ENCODE assay signal across 12 cellular contexts in the genomic region with DNA sequence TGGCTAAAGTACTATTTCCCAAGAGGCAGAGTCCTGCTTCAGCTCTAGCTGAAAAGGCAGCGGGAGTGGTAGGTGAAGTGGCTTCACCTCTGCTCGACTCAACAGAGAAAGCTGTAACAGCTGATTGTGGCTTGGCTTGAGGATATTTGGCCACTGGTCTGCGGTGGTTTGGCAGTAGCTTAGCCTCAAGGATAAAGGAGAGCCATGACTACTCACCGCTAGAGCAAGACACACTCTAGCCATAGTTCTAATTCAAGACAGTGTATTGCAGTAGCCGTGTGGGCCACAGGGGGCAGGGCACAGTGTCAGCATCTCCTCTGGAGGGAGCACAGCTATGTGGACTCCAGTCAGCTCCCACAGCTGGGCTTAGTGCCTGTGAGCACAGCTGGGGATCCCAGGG. TPM values are rescaled to one million over a fixed set of nuclear protein-coding genes. Genes with fewer than 3 reads are reported as not detected.
A peak's percentile ranks its signal among the peaks of the same experiment; 100 is the strongest.
DNase-seq lines count a peak whose midpoint lies in the region; TF ChIP-seq lines count a peak whose summit lies in the region.
"Had no signal": no experiment of that assay in that cellular context is flagged by ENCODE, and none has a peak within 500 bp of the region (broad histone marks: within the 10 kb centered on the region; RNA-seq: fewer than 3 reads in every experiment).

No MANE protein-coding gene starts in this region.

- H3K27ac Mint-ChIP-seq in MCF 10A (ENCODE audit: low read depth, unreplicated experiment) = no peak overlapping the region
- H3K27ac Mint-ChIP-seq in type B pancreatic cell = no peak overlapping the region
- H3K27ac Mint-ChIP-seq in Calu3 (ENCODE audit: unreplicated experiment) = no peak overlapping the region
- H3K27ac Mint-ChIP-seq: B cell had no signal

- H3K27me3 Mint-ChIP-seq in MCF 10A (ENCODE audit: insufficient read depth, unreplicated experiment) = no peaks in the 10 kb centered on the region
- no peaks in the 10 kb centered on the region for H3K27me3 Mint-ChIP-seq in type B pancreatic cell
- no peaks in the 10 kb centered on the region for H3K27me3 Mint-ChIP-seq in Calu3 (ENCODE audit: unreplicated experiment)
- H3K27me3 Mint-ChIP-seq: central memory CD8-positive, alpha-beta T cell had no signal

- H3K36me3 ChIP-seq in breast epithelium (no peaks in the 10 kb centered on the region), OCI-LY1 (ENCODE audit: insufficient read depth, low read length) (no peaks in the 10 kb centered on the region)

- CTCF ChIA-PET in MCF 10A (lab: Yijun Ruan, JAX) (interaction anchor here (1.1 kb wide), 1 partner anchor 1212 kb away, joined by 4 read pairs; no protein-coding TSS in a partner anchor), RWPE1 (lab: Yijun Ruan, JAX) (no interaction called here), Calu3 (lab: Charles Lee) (interaction anchor here (0.5 kb wide), 2 partner anchors 21 to 97 kb away, joined by 3 read pairs; no protein-coding TSS in a partner anchor)

- H3K4me1 ChIP-seq in breast epithelium (no peaks in the 10 kb centered on the region), OCI-LY1 (ENCODE audit: insufficient read depth, low read length, severe bottlenecking) (no peaks in the 10 kb centered on the region)

- H3K4me1 Mint-ChIP-seq in MCF 10A (ENCODE audit: insufficient read depth, unreplicated experiment) = no peaks in the 10 kb centered on the region
- no peaks in the 10 kb centered on the region for H3K4me1 Mint-ChIP-seq in type B pancreatic cell (ENCODE audit: unreplicated experiment)
- peaks cover 20% of the 10 kb centered on the region for H3K4me1 Mint-ChIP-seq in Calu3 (ENCODE audit: low read depth, unreplicated experiment)
- H3K4me1 Mint-ChIP-seq: B cell; central memory CD8-positive, alpha-beta T cell had no signal

- no peaks in the 10 kb centered on the region for H3K27me3 ChIP-seq in breast epithelium
- H3K27me3 ChIP-seq in OCI-LY1 (ENCODE audit: insufficient read depth, low read length) = no peaks in the 10 kb centered on the region

- BruUV-seq in MCF 10A (replicated peaks; lab: Mats Ljungman, UMichigan) (no TSS peak), Calu3 (replicated peaks; lab: Mats Ljungman, UMichigan) (no TSS peak)

- peaks cover 0 to 25% of the 10 kb centered on the region in 2 donors for H3K9me3 ChIP-seq in breast epithelium
- H3K9me3 ChIP-seq in OCI-LY1 (ENCODE audit: low read length) = peaks cover 5% of the 10 kb centered on the region; the same call in 1 of the 2 replicates

- intact Hi-C loops in MCF 10A (cut with micrococcal nuclease) (no loop called here), breast epithelium (cut with DNase I; ENCODE audit: low total_unique reads) (no loop called here), Calu3 (cut with micrococcal nuclease; ENCODE audit: unreplicated experiment) (no loop called here)

- H3K9me3 Mint-ChIP-seq in MCF 10A (ENCODE audit: unreplicated experiment) = peaks cover 22% of the 10 kb centered on the region
- peaks cover 14% of the 10 kb centered on the region for H3K9me3 Mint-ChIP-seq in type B pancreatic cell
- H3K9me3 Mint-ChIP-seq in Calu3 (ENCODE audit: low read depth, unreplicated experiment) = peaks cover 27% of the 10 kb centered on the region

- H3K79me2 ChIP-seq in OCI-LY1 (ENCODE audit: insufficient read depth, low read length) = no peaks in the 10 kb centered on the region

- H2AFZ ChIP-seq in OCI-LY1 (ENCODE audit: low read length) = no peak overlapping the region

- H3K4me3 ChIP-seq in breast epithelium (no peak overlapping the region), OCI-LY1 (ENCODE audit: low read depth, low read length, poor library complexity, severe bottlenecking) (no peak overlapping the region), fibroblast of the aortic adventitia (ENCODE audit: low read depth, low read length) (no peak overlapping the region)

- POLR2A ChIA-PET in MCF 10A (lab: Yijun Ruan, JAX) (no interaction called here), RWPE1 (lab: Yijun Ruan, JAX; ENCODE audit: low non-redundant PET) (no interaction called here)

- H3K4me3 Mint-ChIP-seq in MCF 10A (ENCODE audit: unreplicated experiment) (no peak overlapping the region), type B pancreatic cell (no peak overlapping the region), Calu3 (ENCODE audit: low read depth, unreplicated experiment) (no peak overlapping the region)
- H3K4me3 Mint-ChIP-seq: activated T-cell treated with anti-CD3 and anti-CD28 coated beads, Interleukin-2, amount 50 U/mL, for 4 hours; B cell; central memory CD8-positive, alpha-beta T cell had no signal

- H3K9ac ChIP-seq in OCI-LY1 (ENCODE audit: low read length) = no peak overlapping the region

- H3K36me3 Mint-ChIP-seq in MCF 10A (ENCODE audit: insufficient read depth, unreplicated experiment) = no peaks in the 10 kb centered on the region
- H3K36me3 Mint-ChIP-seq in type B pancreatic cell = peaks cover 5% of the 10 kb centered on the region
- no peaks in the 10 kb centered on the region for H3K36me3 Mint-ChIP-seq in Calu3 (ENCODE audit: insufficient read depth, unreplicated experiment)

- H3F3A ChIP-seq in OCI-LY1 (ENCODE audit: insufficient read depth, low read length) = no peaks in the 10 kb centered on the region

- H3K9me2 ChIP-seq in OCI-LY1 (ENCODE audit: low read depth, low read length) = no peaks in the 10 kb centered on the region

- no peak overlapping the region for H3K4me2 ChIP-seq in OCI-LY1 (ENCODE audit: low read length)

- no peaks in the 10 kb centered on the region for H4K20me1 ChIP-seq in OCI-LY1 (ENCODE audit: insufficient read depth, low read length)

- H3K27ac ChIP-seq in breast epithelium = no peak overlapping the region
- no peak overlapping the region for H3K27ac ChIP-seq in OCI-LY1 (ENCODE audit: low read depth, low read length, poor library complexity, severe bottlenecking)
- no peak overlapping the region for H3K27ac ChIP-seq in RWPE1

- TF ChIP-seq POLR2A in breast epithelium (IDR thresholded peaks at IDR 0.05) = no peak

- TF ChIP-seq CTCF in MCF 10A (IDR thresholded peaks at IDR 0.05; ENCODE audit: unreplicated experiment) = no peak
- TF ChIP-seq CTCF in breast epithelium (IDR thresholded peaks at IDR 0.05) = no peak
- TF ChIP-seq CTCF in OCI-LY1 (IDR thresholded peaks at IDR 0.05; ENCODE audit: low read length) = peak; percentile 44
- peak; percentile 32 for TF ChIP-seq CTCF in fibroblast of the aortic adventitia (IDR thresholded peaks at IDR 0.05; ENCODE audit: insufficient read depth, low read length)
- TF ChIP-seq CTCF in type B pancreatic cell (conservative IDR thresholded peaks at IDR 0.05) = peak; percentile 38
- no peak for TF ChIP-seq CTCF in RWPE1 (conservative IDR thresholded peaks at IDR 0.05; ENCODE audit: low read depth)
- TF ChIP-seq CTCF in Calu3 (IDR thresholded peaks at IDR 0.05; ENCODE audit: unreplicated experiment) = no peak

- DNase-seq in MCF 10A (ENCODE audit: unreplicated experiment) (peak; percentile 4), breast epithelium (ENCODE audit: low spot score in 2 of 2) (no peak), fibroblast of the aortic adventitia (ENCODE audit: low read depth) (no peak), type B pancreatic cell (ENCODE audit: extremely low spot score, unreplicated experiment) (no peak), midbrain (lab: John Stamatoyannopoulos, UW) (no peak), RWPE1 (ENCODE audit: low spot score) (no peak), Calu3 (no peak)
- DNase-seq: activated T-cell treated with anti-CD3 and anti-CD28 coated beads, Interleukin-2, amount 50 U/mL, for 4 hours; NCI-H1092 treated with DMSO at 0.1 percent for 48 hours had no signal

RNA-seq across cellular contexts. Expression of a gene that starts 23.5 kb away (rescaled TPM):
- total RNA-seq in MCF 10A (2022) (1.5 and 2.0 TPM in 2 replicates), breast epithelium (10 to 100 TPM; 29.2 to 65.9 (median 31.9) TPM), fibroblast of the aortic adventitia (ENCODE audit: low replicate concordance) (0.45 and 8.6 TPM in 2 replicates), type B pancreatic cell (ENCODE audit: low replicate concordance) (11.6 and 24.2 TPM in 2 replicates), Calu3 (2022) (1.2 and 2.1 TPM in 2 replicates)

Comparison
In these comparisons a context has a peak if more than half of its experiments do, and no peak if none do; other contexts are left out.
1. CTCF ChIP-seq: peak in OCI-LY1 (single experiment), fibroblast of the aortic adventitia (single experiment) and type B pancreatic cell (single experiment); none in MCF 10A (single experiment), breast epithelium (0 of 3), RWPE1 (single experiment) and Calu3 (single experiment).